In genomic region chr6:46473866-46474265, GRCh38 we compare ENCODE assay signal across 15 cellular contexts. TPM values are rescaled to one million over a fixed set of nuclear protein-coding genes. Genes with fewer than 3 reads are reported as not detected.
"Had no signal": no experiment of that assay in that cellular context is flagged by ENCODE, and none has a peak within 500 bp of the region (broad histone marks: within the 10 kb centered on the region; RNA-seq: fewer than 3 reads in every experiment).

No MANE protein-coding gene starts in this region.

- H3K27me3 ChIP-seq: tibial nerve had no signal

- DNase-seq: activated CD4-positive, alpha-beta T cell treated with anti-CD3 and anti-CD28 coated beads for 36 hours; activated CD8-positive, alpha-beta memory T cell treated with anti-CD3 and anti-CD28 coated beads, Interleukin-2, amount 50 U/mL, for 4 hours; activated CD8-positive, alpha-beta T cell treated with anti-CD3 and anti-CD28 coated beads for 36 hours; activated T-cell treated with anti-CD3 and anti-CD28 coated beads, Interleukin-2, amount 50 U/mL, for 72 hours; caudate nucleus; effector memory CD4-positive, alpha-beta T cell; left colon; nucleus accumbens; psoas muscle; T-helper 9 cell had no signal

- H3K4me1 ChIP-seq: tibial nerve had no signal

- H3K36me3 ChIP-seq: tibial nerve had no signal

- H3K4me1 Mint-ChIP-seq: activated CD4-positive, alpha-beta T cell treated with anti-CD3 and anti-CD28 coated beads for 36 hours; stimulated activated memory B cell treated with anti-CD40 and anti-IgM and Interleukin-4, amounts not matched to agents 10 μg/mL and 1 μg/mL and 100 μg/mL, for 72 hours had no signal

- ATAC-seq: activated CD4-positive, alpha-beta T cell treated with anti-CD3 and anti-CD28 coated beads for 36 hours; activated CD8-positive, alpha-beta T cell treated with anti-CD3 and anti-CD28 coated beads for 36 hours; activated T-cell treated with anti-CD3 and anti-CD28 coated beads, Interleukin-2, amount 50 U/mL, for 72 hours; left colon; natural killer cell treated with Interleukin-12 subunit alpha and Interleukin-12 subunit beta and Interleukin-15 and Interleukin-18, amount 100 ng/mL, for 72 hours; psoas muscle; stimulated activated memory B cell treated with anti-CD40 and anti-IgM and Interleukin-4, amounts not matched to agents 10 μg/mL and 1 μg/mL and 100 μg/mL, for 72 hours had no signal

- H3K27ac ChIP-seq: psoas muscle, tibial nerve, VCaP had no signal

- H3K9me3 Mint-ChIP-seq: activated CD8-positive, alpha-beta T cell treated with anti-CD3 and anti-CD28 coated beads for 36 hours; natural killer cell treated with Interleukin-12 subunit alpha and Interleukin-12 subunit beta and Interleukin-15 and Interleukin-18, amount 100 ng/mL, for 72 hours had no signal

- H3K4me3 ChIP-seq: psoas muscle, tibial nerve had no signal

- H3K36me3 Mint-ChIP-seq: natural killer cell treated with Interleukin-12 subunit alpha and Interleukin-12 subunit beta and Interleukin-15 and Interleukin-18, amount 100 ng/mL, for 72 hours; stimulated activated memory B cell treated with anti-CD40 and anti-IgM and Interleukin-4, amounts not matched to agents 10 μg/mL and 1 μg/mL and 100 μg/mL, for 72 hours had no signal

- H3K4me3 Mint-ChIP-seq: activated CD4-positive, alpha-beta T cell treated with anti-CD3 and anti-CD28 coated beads for 36 hours; activated CD8-positive, alpha-beta T cell treated with anti-CD3 and anti-CD28 coated beads for 36 hours; activated T-cell treated with anti-CD3 and anti-CD28 coated beads, Interleukin-2, amount 50 U/mL, for 72 hours; natural killer cell treated with Interleukin-12 subunit alpha and Interleukin-12 subunit beta and Interleukin-15 and Interleukin-18, amount 100 ng/mL, for 72 hours; stimulated activated memory B cell treated with anti-CD40 and anti-IgM and Interleukin-4, amounts not matched to agents 10 μg/mL and 1 μg/mL and 100 μg/mL, for 72 hours had no signal

- H3K9me3 ChIP-seq: psoas muscle, tibial nerve had no signal

- H3K27ac Mint-ChIP-seq: activated CD4-positive, alpha-beta T cell treated with anti-CD3 and anti-CD28 coated beads for 36 hours; activated CD8-positive, alpha-beta T cell treated with anti-CD3 and anti-CD28 coated beads for 36 hours; activated T-cell treated with anti-CD3 and anti-CD28 coated beads, Interleukin-2, amount 50 U/mL, for 72 hours; natural killer cell treated with Interleukin-12 subunit alpha and Interleukin-12 subunit beta and Interleukin-15 and Interleukin-18, amount 100 ng/mL, for 72 hours; stimulated activated memory B cell treated with anti-CD40 and anti-IgM and Interleukin-4, amounts not matched to agents 10 μg/mL and 1 μg/mL and 100 μg/mL, for 72 hours had no signal

RNA-seq across cellular contexts. Expression of gene RCAN2, which starts 17.4 kb away (rescaled TPM):
- total RNA-seq: activated CD8-positive, alpha-beta T cell treated with anti-CD3 and anti-CD28 coated beads for 36 hours; lung microvascular endothelial cell had no signal
